In the genomic region with DNA sequence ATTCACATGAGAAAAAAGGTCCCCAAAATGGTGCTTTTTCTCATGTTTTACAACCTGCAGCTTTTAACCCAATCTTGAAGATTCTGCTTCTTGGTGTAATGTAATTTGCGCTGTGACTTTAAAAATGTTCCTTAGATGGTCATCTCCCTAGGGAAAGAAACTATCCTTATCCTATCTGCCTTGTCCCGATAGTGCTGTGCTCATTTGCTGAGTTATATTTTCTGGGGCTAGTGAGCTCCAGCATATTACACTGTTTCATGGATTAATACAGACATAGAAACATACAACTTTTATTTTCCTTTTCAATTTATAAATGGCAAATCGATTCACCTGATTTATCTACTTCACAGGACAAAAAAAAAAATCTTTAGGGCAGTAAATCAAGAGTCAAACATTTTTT, we compare ENCODE assay signal across 1 cellular context.
TF ChIP-seq lines count a peak whose summit lies in the region.

No MANE protein-coding gene starts in this region.

TF ChIP-seq in SK-N-SH, 30 proteins besides CTCF, POLR2A, EP300 and RAD21 (continued from another document):
- TF ChIP-seq, protein P1, sequence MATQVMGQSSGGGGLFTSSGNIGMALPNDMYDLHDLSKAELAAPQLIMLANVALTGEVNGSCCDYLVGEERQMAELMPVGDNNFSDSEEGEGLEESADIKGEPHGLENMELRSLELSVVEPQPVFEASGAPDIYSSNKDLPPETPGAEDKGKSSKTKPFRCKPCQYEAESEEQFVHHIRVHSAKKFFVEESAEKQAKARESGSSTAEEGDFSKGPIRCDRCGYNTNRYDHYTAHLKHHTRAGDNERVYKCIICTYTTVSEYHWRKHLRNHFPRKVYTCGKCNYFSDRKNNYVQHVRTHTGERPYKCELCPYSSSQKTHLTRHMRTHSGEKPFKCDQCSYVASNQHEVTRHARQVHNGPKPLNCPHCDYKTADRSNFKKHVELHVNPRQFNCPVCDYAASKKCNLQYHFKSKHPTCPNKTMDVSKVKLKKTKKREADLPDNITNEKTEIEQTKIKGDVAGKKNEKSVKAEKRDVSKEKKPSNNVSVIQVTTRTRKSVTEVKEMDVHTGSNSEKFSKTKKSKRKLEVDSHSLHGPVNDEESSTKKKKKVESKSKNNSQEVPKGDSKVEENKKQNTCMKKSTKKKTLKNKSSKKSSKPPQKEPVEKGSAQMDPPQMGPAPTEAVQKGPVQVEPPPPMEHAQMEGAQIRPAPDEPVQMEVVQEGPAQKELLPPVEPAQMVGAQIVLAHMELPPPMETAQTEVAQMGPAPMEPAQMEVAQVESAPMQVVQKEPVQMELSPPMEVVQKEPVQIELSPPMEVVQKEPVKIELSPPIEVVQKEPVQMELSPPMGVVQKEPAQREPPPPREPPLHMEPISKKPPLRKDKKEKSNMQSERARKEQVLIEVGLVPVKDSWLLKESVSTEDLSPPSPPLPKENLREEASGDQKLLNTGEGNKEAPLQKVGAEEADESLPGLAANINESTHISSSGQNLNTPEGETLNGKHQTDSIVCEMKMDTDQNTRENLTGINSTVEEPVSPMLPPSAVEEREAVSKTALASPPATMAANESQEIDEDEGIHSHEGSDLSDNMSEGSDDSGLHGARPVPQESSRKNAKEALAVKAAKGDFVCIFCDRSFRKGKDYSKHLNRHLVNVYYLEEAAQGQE (IDR thresholded peaks at IDR 0.05; ENCODE audit: low read depth, low read length), result no peak
- TF ChIP-seq, protein P2, sequence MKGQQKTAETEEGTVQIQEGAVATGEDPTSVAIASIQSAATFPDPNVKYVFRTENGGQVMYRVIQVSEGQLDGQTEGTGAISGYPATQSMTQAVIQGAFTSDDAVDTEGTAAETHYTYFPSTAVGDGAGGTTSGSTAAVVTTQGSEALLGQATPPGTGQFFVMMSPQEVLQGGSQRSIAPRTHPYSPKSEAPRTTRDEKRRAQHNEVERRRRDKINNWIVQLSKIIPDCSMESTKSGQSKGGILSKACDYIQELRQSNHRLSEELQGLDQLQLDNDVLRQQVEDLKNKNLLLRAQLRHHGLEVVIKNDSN (IDR thresholded peaks at IDR 0.05; ENCODE audit: borderline replicate concordance, low read depth), result no peak
- TF ChIP-seq POLR2AphosphoS5 (IDR thresholded peaks at IDR 0.05; ENCODE audit: low read depth, low read length), result no peak
- no peak for TF ChIP-seq GATA2 (CRISPR knock-in tag; IDR thresholded peaks at IDR 0.05)
- TF ChIP-seq MEF2A (IDR thresholded peaks at IDR 0.05; ENCODE audit: borderline replicate concordance, low read depth), result no peak
- no peak for TF ChIP-seq TEAD4 (IDR thresholded peaks at IDR 0.05; ENCODE audit: borderline replicate concordance, insufficient read depth)
- no peak for TF ChIP-seq EZH2phosphoT487 (IDR thresholded peaks at IDR 0.05; ENCODE audit: borderline replicate concordance, low read depth)
- no peak for TF ChIP-seq SMC3 (IDR thresholded peaks at IDR 0.05; ENCODE audit: low read depth, low read length)
- no peak for TF ChIP-seq FOXJ3 (CRISPR knock-in tag; IDR thresholded peaks at IDR 0.05)
- TF ChIP-seq ZBTB33 (IDR thresholded peaks at IDR 0.05; ENCODE audit: borderline replicate concordance, low read depth), result no peak
